In genomic region chr1:2237773-2238172, GRCh38 we compare ENCODE assay signal across 1 cellular context.
TF ChIP-seq lines count a peak whose summit lies in the region.

No MANE protein-coding gene starts in this region.

TF ChIP-seq in GM12878, 131 proteins besides CTCF, POLR2A, EP300 and RAD21 (continued from another document):
- TF ChIP-seq, protein P1, sequence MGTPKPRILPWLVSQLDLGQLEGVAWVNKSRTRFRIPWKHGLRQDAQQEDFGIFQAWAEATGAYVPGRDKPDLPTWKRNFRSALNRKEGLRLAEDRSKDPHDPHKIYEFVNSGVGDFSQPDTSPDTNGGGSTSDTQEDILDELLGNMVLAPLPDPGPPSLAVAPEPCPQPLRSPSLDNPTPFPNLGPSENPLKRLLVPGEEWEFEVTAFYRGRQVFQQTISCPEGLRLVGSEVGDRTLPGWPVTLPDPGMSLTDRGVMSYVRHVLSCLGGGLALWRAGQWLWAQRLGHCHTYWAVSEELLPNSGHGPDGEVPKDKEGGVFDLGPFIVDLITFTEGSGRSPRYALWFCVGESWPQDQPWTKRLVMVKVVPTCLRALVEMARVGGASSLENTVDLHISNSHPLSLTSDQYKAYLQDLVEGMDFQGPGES (IDR thresholded peaks at IDR 0.05) = no peak
- TF ChIP-seq SP1 (IDR thresholded peaks at IDR 0.05; ENCODE audit: low read depth, low read length) (no peak), EZH2 (IDR thresholded peaks at IDR 0.05; ENCODE audit: borderline replicate concordance, control insufficient read depth, low read depth, low read length) (no peak), MXI1 (IDR thresholded peaks at IDR 0.05; ENCODE audit: low read depth, low read length) (no peak), ZZZ3 (IDR thresholded peaks at IDR 0.05; ENCODE audit: control insufficient read depth, insufficient read length, low read depth) (no peak), HCFC1 (IDR thresholded peaks at IDR 0.05; ENCODE audit: low read length) (no peak), SUZ12 (IDR thresholded peaks at IDR 0.05; ENCODE audit: unreplicated experiment) (no peak)
